ENCODE assay signal across 17 cellular contexts in the genomic region with DNA sequence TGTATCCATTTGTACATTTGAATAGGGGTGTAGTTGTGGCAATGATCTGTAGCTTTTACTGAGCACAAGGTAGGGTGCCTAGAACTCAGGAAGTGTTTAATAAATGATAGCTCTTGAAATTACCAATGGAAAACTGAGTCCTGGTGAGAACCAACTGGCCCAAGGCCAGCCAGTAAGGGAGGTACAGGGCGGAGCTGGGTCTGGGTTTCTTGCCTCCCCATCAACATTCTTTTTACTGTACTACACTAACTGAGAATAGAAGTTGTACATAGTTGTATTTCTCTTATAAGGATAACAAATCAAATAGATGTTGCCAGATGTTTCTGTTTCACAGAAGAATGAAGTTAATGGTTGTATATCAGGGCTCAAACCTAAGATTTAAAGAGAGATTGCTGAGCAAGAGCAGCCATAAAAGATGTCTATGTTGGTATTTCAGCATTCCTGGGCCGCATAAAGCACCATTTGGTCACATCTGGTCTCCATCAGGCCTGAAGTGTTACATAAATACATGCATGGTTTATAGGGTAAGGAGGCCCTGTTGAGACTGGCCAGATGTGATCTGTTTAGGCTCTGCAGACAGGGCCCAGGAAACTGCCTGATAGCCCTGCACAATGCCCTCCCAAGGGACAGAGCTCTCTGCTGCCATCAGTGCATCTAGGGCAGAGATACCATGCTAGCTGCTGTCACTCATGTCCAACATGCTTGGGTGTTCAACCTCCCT.
DNase-seq lines count a peak whose midpoint lies in the region; ATAC-seq, FAIRE-seq and TF ChIP-seq lines count a peak whose summit lies in the region.
"Had no signal": no experiment of that assay in that cellular context is flagged by ENCODE, and none has a peak within 500 bp of the region (broad histone marks: within the 10 kb centered on the region; RNA-seq: fewer than 3 reads in every experiment).

No MANE protein-coding gene starts in this region.

- DNase-seq in left ventricle myocardium inferior (no peak), heart right ventricle (no peak), dedifferentiated amniotic fluid mesenchymal stem cell (ENCODE audit: extremely low spot score) (peak; percentile 86), mesenchymal stem cell (peak; percentile 97), vagina (ENCODE audit: extremely low spot score in 2 of 2) (no peak), aorta (no peak), GM12892 (ENCODE audit: insufficient read length) (no peak)
- DNase-seq: DND-41, gastrocnemius medialis, SJCRH30 had no signal

- H3K4me3 ChIP-seq in left ventricle myocardium inferior (no peak overlapping the region), heart right ventricle (no peak overlapping the region), mesenchymal stem cell (ENCODE audit: insufficient read depth in 1 of 2, low read depth in 1 of 2, low read length in 2 of 2) (no peak overlapping the region), vagina (no peak overlapping the region), aorta (ENCODE audit: low read length in 2 of 2) (no peak overlapping the region)
- H3K4me3 ChIP-seq: gastrocnemius medialis, GM23338, SJCRH30, tibial nerve had no signal

- peak overlapping the region; percentile 61 to 88 for H3K18ac ChIP-seq in mesenchymal stem cell (ENCODE audit: low read depth in 1 of 2, low read length in 2 of 2)

- TF ChIP-seq POLR2A in vagina (IDR thresholded peaks at IDR 0.05) (no peak), GM12892 (IDR thresholded peaks at IDR 0.05; ENCODE audit: low read depth, low read length) (no peak)

- H2BK120ac ChIP-seq in mesenchymal stem cell (ENCODE audit: low read depth, low read length), result peak overlapping the region; percentile 98

- H3K23ac ChIP-seq in mesenchymal stem cell (ENCODE audit: low read length in 2 of 2), result no peak overlapping the region

- H3K36me3 ChIP-seq in left ventricle myocardium inferior (no peaks in the 10 kb centered on the region), heart right ventricle (no peaks in the 10 kb centered on the region), mesenchymal stem cell (ENCODE audit: control insufficient read depth in 1 of 2, insufficient read depth in 2 of 2, low read depth in 1 of 2, low read length in 2 of 2) (no peaks in the 10 kb centered on the region), vagina (no peaks in the 10 kb centered on the region), aorta (ENCODE audit: control insufficient read depth in 1 of 2, insufficient read depth in 2 of 2, low read length in 1 of 2) (no peaks in the 10 kb centered on the region)
- H3K36me3 ChIP-seq: gastrocnemius medialis, neutrophil, SJCRH30, tibial nerve had no signal

- H3K27me3 ChIP-seq in left ventricle myocardium inferior (ENCODE audit: low read depth) (no peaks in the 10 kb centered on the region), heart right ventricle (peaks cover 0 to 4% (median 0%) of the 10 kb centered on the region in 7 donors), mesenchymal stem cell (ENCODE audit: control insufficient read depth in 1 of 2, insufficient read depth in 1 of 2, low read length in 2 of 2) (no peaks in the 10 kb centered on the region), vagina (no peaks in the 10 kb centered on the region), aorta (ENCODE audit: control insufficient read depth in 1 of 2, insufficient read depth in 2 of 2, low read length in 1 of 2) (no peaks in the 10 kb centered on the region)
- H3K27me3 ChIP-seq: gastrocnemius medialis, neutrophil, tibial nerve had no signal

- H3K9me3 ChIP-seq in left ventricle myocardium inferior (replicated peaks) (no peaks in the 10 kb centered on the region), heart right ventricle (no peaks in the 10 kb centered on the region), mesenchymal stem cell (ENCODE audit: control insufficient read depth, low read length) (no peaks in the 10 kb centered on the region), vagina (no peaks in the 10 kb centered on the region), aorta (ENCODE audit: control insufficient read depth, low read length) (no peaks in the 10 kb centered on the region)
- H3K9me3 ChIP-seq: gastrocnemius medialis, neutrophil, SJCRH30, tibial nerve had no signal

- H3K14ac ChIP-seq in mesenchymal stem cell (ENCODE audit: low read length in 2 of 2), result no peak overlapping the region

- peak overlapping the region; percentile 33 for H2AK5ac ChIP-seq in mesenchymal stem cell (ENCODE audit: low read length, severe bottlenecking)

- TF ChIP-seq CTCF in left ventricle myocardium inferior (IDR thresholded peaks at IDR 0.05; ENCODE audit: borderline replicate concordance), result no peak
- TF ChIP-seq CTCF in heart right ventricle (IDR thresholded peaks at IDR 0.05), result no peak
- TF ChIP-seq CTCF in vagina (IDR thresholded peaks at IDR 0.05), result no peak

- FAIRE-seq in GM12892 (lab: Jason Lieb, UNC), result no peak
- FAIRE-seq: A204.1, HTR-8/SVneo had no signal

- H2BK12ac ChIP-seq in mesenchymal stem cell (ENCODE audit: low read length in 2 of 2), result peak overlapping the region; percentile 55 to 96

- H3K4me2 ChIP-seq in mesenchymal stem cell (ENCODE audit: low read length, poor library complexity, severe bottlenecking), result no peak overlapping the region
- H3K4me2 ChIP-seq: GM23338 had no signal

- H4K91ac ChIP-seq in mesenchymal stem cell (ENCODE audit: low read length), result no peak overlapping the region

- intact Hi-C loops in left ventricle myocardium inferior (cut with micrococcal nuclease) (no loop called here), heart right ventricle (cut with DNase I) (loop anchor here in 2 of 10 donors (10.0 kb wide), 2 partner anchors 151 to 249 kb away; partner anchors contain the start of gene S1PR3 (in 1 of the 2)), vagina (cut with DNase I) (loop anchor here (10.0 kb wide), 1 partner anchor 249 kb away; the partner anchor contains the start of gene S1PR3), aorta (cut with DNase I) (no loop called here)

- H4K8ac ChIP-seq in mesenchymal stem cell (ENCODE audit: low read length), result no peak overlapping the region

- no peak overlapping the region for H2AFZ ChIP-seq in mesenchymal stem cell (ENCODE audit: low read depth, low read length)
- H2AFZ ChIP-seq: GM23338 had no signal

- H2BK15ac ChIP-seq in mesenchymal stem cell (ENCODE audit: low read depth, poor library complexity, severe bottlenecking), result no peak overlapping the region

- H3K9ac ChIP-seq in mesenchymal stem cell (ENCODE audit: low read length), result no peak overlapping the region

- H3K4ac ChIP-seq in mesenchymal stem cell (ENCODE audit: low read depth in 1 of 2, low read length in 2 of 2), result peak overlapping the region; percentile 83 to 92

- H3K27ac ChIP-seq in left ventricle myocardium inferior (replicated peaks) (peak overlapping the region; percentile 27), heart right ventricle (peak overlapping the region in 1 of 10 donors; percentile 26), mesenchymal stem cell (ENCODE audit: low read length, poor library complexity, severe bottlenecking) (no peak overlapping the region), vagina (peak overlapping the region; percentile 15), aorta (ENCODE audit: low read depth in 1 of 2, low read length in 2 of 2) (no peak overlapping the region)
- H3K27ac ChIP-seq: gastrocnemius medialis, neutrophil, SJCRH30, tibial nerve had no signal

- ATAC-seq in heart right ventricle (no peak), GM18868 (IDR thresholded peaks at IDR 0.05; ENCODE audit: unreplicated experiment) (no peak), aorta (ENCODE audit: low FRiP score) (no peak)
- ATAC-seq: activated naive CD4-positive, alpha-beta T cell treated with anti-CD3 and anti-CD28 coated beads, Interleukin-2, amount 50 U/mL, for 72 hours; GM23338 had no signal

- H3K79me1 ChIP-seq in mesenchymal stem cell (replicated peaks; ENCODE audit: low read length, poor library complexity, severe bottlenecking), result no peaks in the 10 kb centered on the region

- WGBS in heart right ventricle, 2 donors, result 71 to 78% methylated on average over 2 of the region's 2 CpGs
- WGBS in mesenchymal stem cell, result 11% methylated on average over 1 of the region's 2 CpGs
- 78 to 84% methylated on average over 2 of the region's 2 CpGs for WGBS in aorta, 2 donors

- no peak overlapping the region for H2BK5ac ChIP-seq in mesenchymal stem cell (ENCODE audit: low read depth, low read length, poor library complexity, severe bottlenecking)

- H3K4me1 ChIP-seq in left ventricle myocardium inferior, result peaks cover 48% of the 10 kb centered on the region
- H3K4me1 ChIP-seq in heart right ventricle, result peaks cover 0 to 55% (median 26%) of the 10 kb centered on the region in 9 donors
- peaks cover 15% of the 10 kb centered on the region for H3K4me1 ChIP-seq in mesenchymal stem cell (ENCODE audit: control insufficient read depth, insufficient read depth, low read depth, low read length)
- H3K4me1 ChIP-seq in vagina, result peaks cover 57% of the 10 kb centered on the region
- H3K4me1 ChIP-seq in aorta (ENCODE audit: control insufficient read depth in 1 of 2, insufficient read depth in 2 of 2, low read length in 2 of 2), result no peaks in the 10 kb centered on the region
- H3K4me1 ChIP-seq: SJCRH30 had no signal

Comparison
In these comparisons a context has a peak if more than half of its experiments do, and no peak if none do; other contexts are left out.
1. DNase-seq: peak in dedifferentiated amniotic fluid mesenchymal stem cell (single experiment) and mesenchymal stem cell (single experiment); none in left ventricle myocardium inferior (single experiment), heart right ventricle (0 of 2), vagina (0 of 2), aorta (0 of 2) and GM12892 (single experiment).
2. H3K27ac ChIP-seq: peak in left ventricle myocardium inferior (single experiment) and vagina (single experiment); none in mesenchymal stem cell (single experiment) and aorta (0 of 2).